In the genomic region with DNA sequence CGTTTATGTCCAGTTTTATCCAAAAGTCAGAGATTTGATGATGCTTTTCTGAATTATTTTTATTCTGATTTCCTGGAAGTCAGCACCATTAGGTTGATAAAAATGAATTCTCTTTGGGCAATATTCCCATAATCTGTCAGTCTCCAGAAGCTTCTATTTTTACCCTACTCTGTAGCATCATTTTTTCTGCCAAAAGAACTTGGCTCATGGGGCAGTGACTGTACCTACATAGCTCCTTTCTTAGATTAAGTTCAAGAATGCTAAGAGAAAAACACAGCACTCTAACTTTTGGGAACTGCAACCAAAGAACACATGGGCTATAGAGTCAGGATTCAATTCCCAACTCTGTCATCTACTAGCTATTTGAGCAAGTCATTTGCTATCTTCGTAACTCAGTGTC, we compare ENCODE assay signal across 22 cellular contexts.
"Had no signal": no experiment of that assay in that cellular context is flagged by ENCODE, and none has a peak within 500 bp of the region (broad histone marks: within the 10 kb centered on the region; RNA-seq: fewer than 3 reads in every experiment).

No MANE protein-coding gene starts in this region.

- H3K4me1 ChIP-seq: esophagus muscularis mucosa, foreskin keratinocyte, gastroesophageal sphincter, lower lobe of right lung had no signal

- H3K9me3 ChIP-seq: esophagus muscularis mucosa, gastroesophageal sphincter, heart left ventricle, left ventricle myocardium inferior, lower lobe of right lung, mucosa of descending colon had no signal

- H3K27ac ChIP-seq: coronary artery, dorsolateral prefrontal cortex, esophagus muscularis mucosa, foreskin keratinocyte, gastroesophageal sphincter, heart left ventricle, hepatocyte, left ventricle myocardium inferior, lower lobe of right lung had no signal

- H3K27me3 ChIP-seq: esophagus muscularis mucosa, hepatocyte had no signal

- DNase-seq: dermis blood vessel endothelial cell; dorsolateral prefrontal cortex; effector CD4-positive, alpha-beta T cell; effector memory CD4-positive, alpha-beta T cell; foreskin keratinocyte; heart left ventricle; hypothalamus; immature natural killer cell; islet precursor cell; kidney; kidney glomerular epithelial cell; left colon; left ventricle myocardium inferior; lower lobe of right lung; mesenchymal stem cell; mucosa of descending colon; naive B cell had no signal

- H3K4me3 ChIP-seq: coronary artery, dorsolateral prefrontal cortex, esophagus muscularis mucosa, gastroesophageal sphincter, heart left ventricle, hepatocyte, left ventricle myocardium inferior, lower lobe of right lung, mucosa of descending colon had no signal

- H3K36me3 ChIP-seq: esophagus muscularis mucosa, gastroesophageal sphincter, heart left ventricle, left ventricle myocardium inferior, lower lobe of right lung had no signal

- ATAC-seq: foreskin keratinocyte, gastroesophageal sphincter, left colon, left lobe of liver, lower lobe of right lung, mucosa of descending colon had no signal
